ENCODE assay signal across 27 cellular contexts in genomic region chr1:203159844-203160243, GRCh38. TPM values are rescaled to one million over a fixed set of nuclear protein-coding genes. Genes with fewer than 3 reads are reported as not detected.
"Had no signal": no experiment of that assay in that cellular context is flagged by ENCODE, and none has a peak within 500 bp of the region (broad histone marks: within the 10 kb centered on the region; RNA-seq: fewer than 3 reads in every experiment).

No MANE protein-coding gene starts in this region.

- H3K27ac ChIP-seq: gastrocnemius medialis, heart left ventricle, hepatocyte, lower lobe of right lung, neural progenitor cell, prostate gland, right atrium auricular region, stomach, testis, tibial artery had no signal

- H3K27me3 ChIP-seq: heart left ventricle, hepatocyte, neural progenitor cell, right atrium auricular region, testis had no signal

- DNase-seq: cortex of kidney; effector CD4-positive, alpha-beta T cell; gastrocnemius medialis; heart left ventricle; kidney glomerular epithelial cell; left ventricle myocardium superior; mucosa of descending colon; naive B cell; stimulated activated CD4-positive, alpha-beta T cell treated with anti-CD3 and anti-CD28 coated beads, Interleukin-12 subunit alpha, Interleukin-12 subunit beta, amount 100 ng/mL, for 4 hours; stimulated activated CD4-positive, alpha-beta T cell treated with anti-CD3 and anti-CD28 coated beads, Interleukin-1b, Interleukin-23, amount 100 ng/mL, for 48 hours; stimulated activated CD4-positive, alpha-beta T cell treated with anti-CD3 and anti-CD28 coated beads, Interleukin-4, amount 100 ng/mL, for 1 hour; stimulated activated naive CD4-positive, alpha-beta T cell treated with Interleukin-2 at 50 U/mL for 16 hours; stomach; testis; tibial artery had no signal

- H3K4me3 ChIP-seq: gastrocnemius medialis, heart left ventricle, hepatocyte, lower lobe of right lung, mucosa of descending colon, neural progenitor cell, prostate gland, right atrium auricular region, smooth muscle cell, stomach, testis, tibial artery had no signal

RNA-seq across cellular contexts. Expression of gene MYBPH, which starts 15.8 kb away (rescaled TPM):
- total RNA-seq: dermis microvascular lymphatic vessel endothelial cell; glomerular endothelial cell; hepatocyte; left ventricle myocardium superior; lower lobe of right lung; mucosa of descending colon; natural killer cell treated with Interleukin-12 subunit alpha and Interleukin-12 subunit beta and Interleukin-15 and Interleukin-18, amount 100 ng/mL, for 72 hours; osteocyte; right atrium auricular region; sciatic nerve; stomach; subcutaneous adipose tissue had no signal

RNA-seq across cellular contexts. Expression of gene CHI3L1, which starts 26.7 kb away (rescaled TPM):
- total RNA-seq: osteocyte had no signal

RNA-seq across cellular contexts. Expression of gene ADORA1, which starts 32.3 kb away (rescaled TPM):
- total RNA-seq: dermis microvascular lymphatic vessel endothelial cell; glomerular endothelial cell; natural killer cell treated with Interleukin-12 subunit alpha and Interleukin-12 subunit beta and Interleukin-15 and Interleukin-18, amount 100 ng/mL, for 72 hours had no signal
